ENCODE assay signal across 17 cellular contexts in the genomic region with DNA sequence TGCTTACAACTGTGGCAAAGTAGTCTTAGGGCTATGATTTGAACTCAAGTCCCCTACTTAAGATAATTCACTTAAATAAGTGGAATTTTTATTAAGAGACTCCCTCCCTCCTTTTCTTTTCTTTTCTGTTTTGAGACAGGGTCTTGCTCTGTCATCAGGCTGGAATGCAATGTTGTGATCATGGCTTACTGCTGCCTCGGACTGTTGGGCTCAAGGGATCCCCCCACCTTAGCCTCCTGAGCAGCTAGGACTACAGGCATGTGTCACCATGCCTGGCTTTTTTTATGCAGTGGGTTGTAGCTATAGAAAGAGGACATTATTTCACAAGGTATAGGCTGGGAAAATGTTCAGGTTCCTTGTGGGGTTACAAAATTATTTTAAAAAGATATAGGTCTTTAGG. TPM values are rescaled to one million over a fixed set of nuclear protein-coding genes. Genes with fewer than 3 reads are reported as not detected.
DNase-seq lines count a peak whose midpoint lies in the region; ATAC-seq, FAIRE-seq and TF ChIP-seq lines count a peak whose summit lies in the region.
"Had no signal": no experiment of that assay in that cellular context is flagged by ENCODE, and none has a peak within 500 bp of the region (broad histone marks: within the 10 kb centered on the region; RNA-seq: fewer than 3 reads in every experiment).

No MANE protein-coding gene starts in this region.

- DNase-seq in ELR (ENCODE audit: low read depth) (peak; percentile 32), RCC 7860 (ENCODE audit: low spot score) (peak; percentile 4), foreskin keratinocyte (no peak), cerebellar cortex (ENCODE audit: low spot score) (no peak), GDM1 (lab: John Stamatoyannopoulos, UW) (no peak)
- DNase-seq: DMS79, GF-D8, Karpas-422, NCI-H1417 treated with DMSO at 0.1 percent for 48 hours, NCI-H1930, NCI-H345, NCI-H524 treated with DMSO at 0.1 percent for 48 hours had no signal

- ATAC-seq in foreskin keratinocyte (peak; percentile 11), GM18861 (IDR thresholded peaks at IDR 0.05; ENCODE audit: unreplicated experiment) (no peak)

- H3K36me3 ChIP-seq in skeletal muscle tissue (ENCODE audit: control insufficient read depth in 3 of 3, insufficient read depth in 3 of 3, low read length in 3 of 3), result no peaks in the 10 kb centered on the region

- no peak overlapping the region for H3K9ac ChIP-seq in skeletal muscle tissue (ENCODE audit: low read depth in 1 of 3, low read length in 3 of 3)
- H3K9ac ChIP-seq: BLaER1 treated with 17β-estradiol and CSF1 and Interleukin-3, amounts not matched to agents 10 nM and 100 nM had no signal

- no peak for TF ChIP-seq CTCF in foreskin keratinocyte (conservative IDR thresholded peaks at IDR 0.05)

- H3K4me1 ChIP-seq in foreskin keratinocyte (peaks cover 18% of the 10 kb centered on the region), skeletal muscle tissue (ENCODE audit: control insufficient read depth in 3 of 3, insufficient read depth in 3 of 3, low read length in 3 of 3) (peaks cover 0 to 12% (median 6%) of the 10 kb centered on the region in 3 donors)

- H3K27me3 ChIP-seq in foreskin keratinocyte (no peaks in the 10 kb centered on the region), skeletal muscle tissue (ENCODE audit: control insufficient read depth in 3 of 3, insufficient read depth in 3 of 3, low read length in 3 of 3) (no peaks in the 10 kb centered on the region)

- no peak overlapping the region for H3K4me3 ChIP-seq in skeletal muscle tissue (ENCODE audit: low read length in 3 of 3)
- H3K4me3 ChIP-seq: BLaER1 treated with 17β-estradiol and CSF1 and Interleukin-3, amounts not matched to agents 10 nM and 100 nM had no signal

- FAIRE-seq in RCC 7860 (lab: Jason Lieb, UNC), result no peak
- FAIRE-seq: GM12891, GM18507 had no signal

- H3K9me3 ChIP-seq in skeletal muscle tissue (ENCODE audit: control insufficient read depth in 3 of 3, low read length in 3 of 3), result no peaks in the 10 kb centered on the region
- H3K9me3 ChIP-seq: BLaER1 treated with 17β-estradiol and CSF1 and Interleukin-3, amounts not matched to agents 10 nM and 100 nM had no signal

- no peak overlapping the region for H3K27ac ChIP-seq in foreskin keratinocyte
- peak overlapping the region; percentile 7 for H3K27ac ChIP-seq in skeletal muscle tissue (ENCODE audit: low read depth, low read length)
- H3K27ac ChIP-seq: BLaER1 treated with 17β-estradiol and CSF1 and Interleukin-3, amounts not matched to agents 10 nM and 100 nM had no signal

RNA-seq across cellular contexts. Expression of a gene that starts 19.2 kb away (rescaled TPM):
- total RNA-seq in foreskin keratinocyte (10.8 and 12.2 TPM in 2 replicates), skeletal muscle tissue (12.0 TPM)
- 2.8 and 3.3 TPM in 2 replicates for polyA plus RNA-seq in foreskin keratinocyte

Comparison
In these comparisons a context has a peak if more than half of its experiments do, and no peak if none do; other contexts are left out.
1. DNase-seq: peak in ELR (single experiment) and RCC 7860 (single experiment); none in foreskin keratinocyte (0 of 2), cerebellar cortex (single experiment) and GDM1 (single experiment).